15 cellular contexts compared by ENCODE assay signal in the genomic region with DNA sequence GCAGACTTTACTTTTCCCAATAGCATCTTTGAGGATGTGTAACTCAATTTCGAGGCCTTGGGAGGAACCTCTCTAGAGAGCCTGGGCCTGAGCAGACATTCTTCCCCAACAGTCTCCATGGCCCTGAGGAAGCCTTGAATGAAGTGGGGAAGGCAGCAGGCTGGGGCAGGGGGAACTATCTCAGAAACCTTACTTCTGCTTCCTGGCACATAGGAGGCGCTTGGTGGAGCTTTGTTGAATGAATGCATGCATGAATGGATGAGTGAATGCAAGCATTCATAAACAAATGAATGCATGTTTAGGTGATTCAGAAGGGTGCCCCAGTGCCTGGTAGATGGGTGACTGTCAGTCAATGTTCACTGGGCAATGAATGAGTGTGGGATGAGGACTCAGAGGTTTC. TPM values are rescaled to one million over a fixed set of nuclear protein-coding genes. Genes with fewer than 3 reads are reported as not detected.
A peak's percentile ranks its signal among the peaks of the same experiment; 100 is the strongest.
DNase-seq lines count a peak whose midpoint lies in the region; ATAC-seq and TF ChIP-seq lines count a peak whose summit lies in the region.
"Had no signal": no experiment of that assay in that cellular context is flagged by ENCODE, and none has a peak within 500 bp of the region (broad histone marks: within the 10 kb centered on the region; RNA-seq: fewer than 3 reads in every experiment).

No MANE protein-coding gene starts in this region.

- no peak overlapping the region for H3K4me3 Mint-ChIP-seq in stimulated activated memory B cell treated with anti-CD40 and anti-IgM and Interleukin-4, amounts not matched to agents 10 μg/mL and 1 μg/mL and 100 μg/mL, for 72 hours
- no peak overlapping the region for H3K4me3 Mint-ChIP-seq in Calu3 (ENCODE audit: low read depth, unreplicated experiment)
- H3K4me3 Mint-ChIP-seq: activated CD4-positive, alpha-beta T cell treated with anti-CD3 and anti-CD28 coated beads, Interleukin-2, amount 10 ng/mL, durations not matched to agents 24 days and 14 days had no signal

- intact Hi-C loops in Calu3 (cut with micrococcal nuclease; ENCODE audit: unreplicated experiment), result no loop called here

- peaks cover under 1% of the 10 kb centered on the region for H3K27me3 Mint-ChIP-seq in stimulated activated memory B cell treated with anti-CD40 and anti-IgM and Interleukin-4, amounts not matched to agents 10 μg/mL and 1 μg/mL and 100 μg/mL, for 72 hours
- no peaks in the 10 kb centered on the region for H3K27me3 Mint-ChIP-seq in Calu3 (ENCODE audit: unreplicated experiment)

- H3K9me3 ChIP-seq in MG63, result no peaks in the 10 kb centered on the region
- H3K9me3 ChIP-seq: SK-N-SH, upper lobe of left lung had no signal

- H3K36me3 ChIP-seq in MG63, result no peaks in the 10 kb centered on the region
- H3K36me3 ChIP-seq: upper lobe of left lung had no signal

- H3K9me3 Mint-ChIP-seq in stimulated activated memory B cell treated with anti-CD40 and anti-IgM and Interleukin-4, amounts not matched to agents 10 μg/mL and 1 μg/mL and 100 μg/mL, for 72 hours, result peaks cover 3% of the 10 kb centered on the region
- H3K9me3 Mint-ChIP-seq in Calu3 (ENCODE audit: low read depth, unreplicated experiment), result no peaks in the 10 kb centered on the region
- H3K9me3 Mint-ChIP-seq: activated CD4-positive, alpha-beta T cell treated with anti-CD3 and anti-CD28 coated beads, Interleukin-2, amount 10 ng/mL, durations not matched to agents 24 days and 14 days had no signal

- no peak for TF ChIP-seq CTCF in Calu3 (IDR thresholded peaks at IDR 0.05; ENCODE audit: unreplicated experiment)

- peak; percentile 17 for DNase-seq in activated CD8-positive, alpha-beta memory T cell treated with anti-CD3 and anti-CD28 coated beads, Interleukin-2, amount 50 U/mL, for 48 hours
- no peak for DNase-seq in activated CD8-positive, alpha-beta memory T cell treated with anti-CD3 and anti-CD28 coated beads, Interleukin-2, amount 50 U/mL, for 4 hours
- DNase-seq in MG63 (peak; percentile 68), ecto neural progenitor cell (ENCODE audit: low spot score) (peak; percentile 32), NCI-H1694 (lab: John Stamatoyannopoulos, UW) (no peak), Calu3 (no peak)
- no peak for DNase-seq in stimulated activated naive CD4-positive, alpha-beta T cell (lab: John Stamatoyannopoulos, UW)
- DNase-seq: activated CD4-positive, alpha-beta T cell treated with anti-CD3 and anti-CD28 coated beads, Interleukin-2, amount 10 ng/mL, durations not matched to agents 24 days and 14 days; caudate nucleus; NCI-H187 treated with DMSO at 0.1 percent for 48 hours; nucleus accumbens; SK-N-SH had no signal

- CTCF ChIA-PET in Calu3 (lab: Charles Lee), result interaction anchor here (1.0 to 1.2 kb wide), 2 partner anchors 8 to 10 kb away, joined by 3 to 6 read pairs; no protein-coding TSS in a partner anchor

- no peaks in the 10 kb centered on the region for H3K36me3 Mint-ChIP-seq in stimulated activated memory B cell treated with anti-CD40 and anti-IgM and Interleukin-4, amounts not matched to agents 10 μg/mL and 1 μg/mL and 100 μg/mL, for 72 hours
- H3K36me3 Mint-ChIP-seq in Calu3 (ENCODE audit: insufficient read depth, unreplicated experiment), result no peaks in the 10 kb centered on the region

- no peak overlapping the region for H3K4me3 ChIP-seq in MG63
- H3K4me3 ChIP-seq: upper lobe of left lung had no signal

- peaks cover 20% of the 10 kb centered on the region for H3K4me1 Mint-ChIP-seq in stimulated activated memory B cell treated with anti-CD40 and anti-IgM and Interleukin-4, amounts not matched to agents 10 μg/mL and 1 μg/mL and 100 μg/mL, for 72 hours
- peaks cover 17% of the 10 kb centered on the region for H3K4me1 Mint-ChIP-seq in Calu3 (ENCODE audit: low read depth, unreplicated experiment)
- H3K4me1 Mint-ChIP-seq: activated CD4-positive, alpha-beta T cell treated with anti-CD3 and anti-CD28 coated beads, Interleukin-2, amount 10 ng/mL, durations not matched to agents 24 days and 14 days had no signal

- BruUV-seq in Calu3 (replicated peaks; lab: Mats Ljungman, UMichigan), result no TSS peak

- ATAC-seq in stimulated activated memory B cell treated with anti-CD40 and anti-IgM and Interleukin-4, amounts not matched to agents 10 μg/mL and 1 μg/mL and 100 μg/mL, for 72 hours, result peak; percentile 70

- H3K27ac Mint-ChIP-seq in stimulated activated memory B cell treated with anti-CD40 and anti-IgM and Interleukin-4, amounts not matched to agents 10 μg/mL and 1 μg/mL and 100 μg/mL, for 72 hours, result no peak overlapping the region
- H3K27ac Mint-ChIP-seq in Calu3 (ENCODE audit: unreplicated experiment), result no peak overlapping the region
- H3K27ac Mint-ChIP-seq: activated CD4-positive, alpha-beta T cell treated with anti-CD3 and anti-CD28 coated beads, Interleukin-2, amount 10 ng/mL, durations not matched to agents 24 days and 14 days had no signal

- H3K27me3 ChIP-seq in MG63, result no peaks in the 10 kb centered on the region
- H3K27me3 ChIP-seq: upper lobe of left lung had no signal

RNA-seq across cellular contexts. Expression of a gene that starts 58.3 kb away (rescaled TPM):
- 3.8 and 8.6 TPM in 2 replicates for total RNA-seq in MG63 (2014; rRNA removed; shearing (Covaris generic); ENCODE audit: low replicate concordance)
- 2.5 and 4.0 TPM in 2 replicates for total RNA-seq in Calu3 (2022)
- total RNA-seq: activated CD4-positive, alpha-beta T cell treated with anti-CD3 and anti-CD28 coated beads, Interleukin-2, amount 10 ng/mL, durations not matched to agents 24 days and 14 days; lung microvascular endothelial cell had no signal

Comparison
In these comparisons a context has a peak if more than half of its experiments do, and no peak if none do; other contexts are left out.
1. DNase-seq: peak in activated CD8-positive, alpha-beta memory T cell treated with anti-CD3 and anti-CD28 coated beads, Interleukin-2, amount 50 U/mL, for 48 hours (single experiment), MG63 (single experiment) and ecto neural progenitor cell (single experiment); none in activated CD8-positive, alpha-beta memory T cell treated with anti-CD3 and anti-CD28 coated beads, Interleukin-2, amount 50 U/mL, for 4 hours (single experiment), NCI-H1694 (single experiment), stimulated activated naive CD4-positive, alpha-beta T cell (0 of 6) and Calu3 (single experiment).